In genomic region chr3:8443829-8444791, GRCh38 we compare ENCODE assay signal across 8 cellular contexts. TPM values are rescaled to one million over a fixed set of nuclear protein-coding genes. Genes with fewer than 3 reads are reported as not detected.
DNase-seq lines count a peak whose midpoint lies in the region; ATAC-seq and TF ChIP-seq lines count a peak whose summit lies in the region.

No MANE protein-coding gene starts in this region.

- DNase-seq in COLO829 (ENCODE audit: low spot score) (peak; percentile 87), SK-MEL-5 (ENCODE audit: low read depth, low spot score) (peak; percentile 98), fibroblast of gingiva (ENCODE audit: low read depth) (peak; percentile 99), myocyte (ENCODE audit: low read depth) (peak; percentile 94), cortex of kidney (lab: John Stamatoyannopoulos, UW) (no peak), NCI-H187 treated with DMSO at 0.1 percent for 48 hours (lab: John Stamatoyannopoulos, UW) (no peak), GM20000 (ENCODE audit: low spot score) (no peak)

- ATAC-seq in HG03354 (IDR thresholded peaks at IDR 0.05; ENCODE audit: poor library complexity, severe bottlenecking, unreplicated experiment), result peak; percentile 82

- in situ Hi-C loops in SK-MEL-5 (cut with HindIII; ENCODE audit: low pct_unique_long_range_greater_than_20kb, low sequenced_read_pairs), result no loop called here

- no peak for TF ChIP-seq CTCF in GM20000 (IDR thresholded peaks at IDR 0.05; ENCODE audit: extremely low read depth, missing control alignments)

RNA-seq across cellular contexts. Expression of gene LMCD1, which starts 57.5 kb away (rescaled TPM):
- 24.3 and 28.0 TPM in 2 replicates for total RNA-seq in SK-MEL-5 (2014; rRNA removed; shearing (Covaris generic))
- polyA plus RNA-seq in SK-MEL-5 (2015; cell fraction: cytosol; rRNA removed), result 56.3 and 62.1 TPM in 2 replicates
- polyA plus RNA-seq in SK-MEL-5 (2015; cell fraction: nucleus; rRNA removed), result 9.1 and 17.4 TPM in 2 replicates
- total RNA-seq in myocyte, result 21.9 and 24.9 TPM in 2 replicates
- polyA plus RNA-seq in myocyte (2012), result 363 TPM

Comparison
In these comparisons a context has a peak if more than half of its experiments do, and no peak if none do; other contexts are left out.
1. DNase-seq: peak in COLO829 (single experiment), SK-MEL-5 (single experiment), fibroblast of gingiva (single experiment) and myocyte (single experiment); none in cortex of kidney (single experiment), NCI-H187 treated with DMSO at 0.1 percent for 48 hours (single experiment) and GM20000 (single experiment).